Comparison of ENCODE assay signal across 17 cellular contexts in the genomic region with DNA sequence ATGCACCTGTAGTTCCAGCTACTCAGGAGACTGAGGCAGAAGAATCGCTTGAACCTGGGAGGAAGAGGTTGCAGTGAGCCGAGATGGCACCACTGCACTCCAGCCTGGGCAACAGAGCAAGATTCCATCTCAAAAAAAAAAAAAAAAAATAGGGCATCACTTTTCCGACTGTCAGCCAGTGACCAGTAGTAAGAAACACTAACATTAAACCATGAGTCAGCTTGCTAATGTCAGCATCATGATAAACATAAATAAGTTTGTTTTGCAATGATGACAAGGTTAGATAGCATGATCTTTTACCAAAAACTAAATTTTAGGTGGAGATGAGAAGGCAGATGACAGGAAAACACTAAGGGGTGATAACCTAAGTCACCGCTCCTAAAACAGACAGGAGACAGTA. TPM values are rescaled to one million over a fixed set of nuclear protein-coding genes. Genes with fewer than 3 reads are reported as not detected.
"Had no signal": no experiment of that assay in that cellular context is flagged by ENCODE, and none has a peak within 500 bp of the region (broad histone marks: within the 10 kb centered on the region; RNA-seq: fewer than 3 reads in every experiment).

No MANE protein-coding gene starts in this region.

RNA-seq across cellular contexts. Expression of a gene that starts 29.1 kb away (rescaled TPM):
- total RNA-seq: chondrocyte, colonic mucosa, esophagus mucosa, esophagus squamous epithelium, heart right ventricle, left cardiac atrium, left lung, left ventricle myocardium superior, lower lobe of right lung, lung microvascular endothelial cell, mononuclear cell, mucosa of gallbladder had no signal

RNA-seq across cellular contexts. Expression of a gene that starts 32.9 kb away (rescaled TPM):
- total RNA-seq: chondrocyte, dermis microvascular lymphatic vessel endothelial cell, foreskin keratinocyte, glomerular endothelial cell, kidney epithelial cell, lung microvascular endothelial cell had no signal

RNA-seq across cellular contexts. Expression of a gene that starts 36.7 kb away (rescaled TPM):
- total RNA-seq: chondrocyte, dermis microvascular lymphatic vessel endothelial cell, foreskin keratinocyte, glomerular endothelial cell, kidney epithelial cell, lung microvascular endothelial cell had no signal
- polyA plus RNA-seq: foreskin keratinocyte, keratinocyte had no signal
